Comparison of ENCODE assay signal across 2 cellular contexts in the genomic region with DNA sequence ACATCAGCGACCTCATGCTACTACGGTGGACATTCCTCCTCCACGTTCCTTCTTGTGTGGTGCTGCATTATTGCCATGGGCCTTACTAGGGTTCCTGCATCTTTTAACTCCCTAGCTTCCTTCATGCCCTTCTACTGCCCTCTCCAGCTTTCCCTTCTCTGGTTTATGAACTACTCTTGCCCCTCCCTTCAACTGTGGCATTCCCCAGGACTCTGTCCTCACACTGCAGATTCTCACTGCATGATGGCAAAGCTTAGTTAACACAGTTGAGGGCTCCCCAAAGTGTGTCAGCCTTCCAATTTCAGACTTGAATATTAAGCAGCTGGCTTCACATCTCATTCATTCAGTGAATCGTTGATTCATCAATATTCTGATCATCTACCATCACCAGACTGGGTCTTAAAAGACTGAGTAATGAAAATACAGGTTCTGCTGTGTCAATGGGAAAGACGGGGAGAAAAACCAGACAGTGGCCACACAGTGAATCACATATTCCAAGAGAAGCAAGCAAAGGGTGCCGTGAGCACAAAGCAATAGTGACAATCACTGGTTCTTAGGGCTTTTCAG.
A peak's percentile ranks its signal among the peaks of the same experiment; 100 is the strongest.
TF ChIP-seq lines count a peak whose summit lies in the region.

No MANE protein-coding gene starts in this region.

TF ChIP-seq in A549, 52 proteins besides CTCF, POLR2A, EP300 and RAD21:
- TF ChIP-seq CEBPB (IDR thresholded peaks at IDR 0.05) (no peak), MAFK (IDR thresholded peaks at IDR 0.05; ENCODE audit: partially characterized antibody) (peak; percentile 21), HEYL (CRISPR knock-in tag; IDR thresholded peaks at IDR 0.05) (no peak), GATA3 (IDR thresholded peaks at IDR 0.05; ENCODE audit: borderline replicate concordance) (no peak), NFE2L2 (conservative IDR thresholded peaks at IDR 0.05; ENCODE audit: low read length) (no peak), KDM1A (IDR thresholded peaks at IDR 0.05; ENCODE audit: low read depth) (no peak), NPAS2 (CRISPR knock-in tag; IDR thresholded peaks at IDR 0.05; ENCODE audit: borderline replicate concordance) (no peak)
TF ChIP-seq in A549: peak in this region for 1.

TF ChIP-seq in HepG2, 621 proteins besides CTCF, POLR2A, EP300 and RAD21:
- peak; percentile 9 for TF ChIP-seq RBM22 (optimal IDR thresholded peaks at IDR 0.05; ENCODE audit: low read length)
- TF ChIP-seq ZGPAT (CRISPR knock-in tag; IDR thresholded peaks at IDR 0.05), result no peak
